Comparison of ENCODE assay signal across 1 cellular context in the genomic region with DNA sequence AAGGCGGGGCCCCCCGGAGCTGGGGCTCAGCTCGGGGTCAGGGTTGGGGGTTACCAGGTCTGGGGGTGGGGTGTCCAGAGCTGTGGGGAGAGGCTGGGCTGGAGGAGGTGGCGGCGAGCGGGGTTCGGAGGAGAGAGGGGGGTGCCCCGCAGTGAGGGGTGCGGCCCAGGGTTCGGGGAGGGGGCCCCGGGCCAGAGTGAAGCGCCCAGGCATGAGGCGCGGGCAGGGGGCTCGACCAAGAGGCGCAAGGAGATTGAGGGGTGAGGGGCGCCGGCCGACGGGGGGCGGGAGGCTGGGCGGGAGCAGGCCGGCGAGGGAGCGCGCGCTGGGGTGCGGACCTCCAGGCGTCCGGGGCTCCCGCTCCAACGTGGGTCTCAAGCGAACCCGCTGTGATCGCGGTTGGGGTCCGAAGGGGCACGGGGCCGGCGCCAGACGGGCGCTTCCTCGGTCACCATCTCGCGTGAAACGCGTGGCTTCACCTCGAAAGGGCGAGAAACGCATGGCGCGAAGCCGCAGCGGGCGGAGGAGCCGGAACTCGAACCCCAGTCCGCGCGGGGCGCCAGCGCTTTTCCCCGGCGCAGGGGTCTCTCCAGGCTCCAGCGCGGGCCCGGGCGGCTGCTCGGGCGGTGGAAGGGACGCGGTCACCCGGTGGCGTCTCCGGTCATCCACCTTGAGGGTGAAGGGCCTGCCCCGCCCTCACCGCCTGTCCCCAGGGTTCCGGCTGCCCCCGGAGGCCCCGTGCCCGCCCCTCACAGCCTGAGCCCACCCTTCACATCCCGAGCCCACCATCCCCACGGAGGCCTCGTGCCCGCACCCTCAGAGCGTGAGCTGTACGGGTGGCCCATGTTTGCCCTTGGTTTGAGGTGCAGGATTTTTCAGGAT.
TF ChIP-seq lines count a peak whose summit lies in the region.

No MANE protein-coding gene starts in this region.

TF ChIP-seq in HCT116, 20 proteins besides CTCF, POLR2A, EP300 and RAD21 (continued from another document):
- TF ChIP-seq, protein P1, sequence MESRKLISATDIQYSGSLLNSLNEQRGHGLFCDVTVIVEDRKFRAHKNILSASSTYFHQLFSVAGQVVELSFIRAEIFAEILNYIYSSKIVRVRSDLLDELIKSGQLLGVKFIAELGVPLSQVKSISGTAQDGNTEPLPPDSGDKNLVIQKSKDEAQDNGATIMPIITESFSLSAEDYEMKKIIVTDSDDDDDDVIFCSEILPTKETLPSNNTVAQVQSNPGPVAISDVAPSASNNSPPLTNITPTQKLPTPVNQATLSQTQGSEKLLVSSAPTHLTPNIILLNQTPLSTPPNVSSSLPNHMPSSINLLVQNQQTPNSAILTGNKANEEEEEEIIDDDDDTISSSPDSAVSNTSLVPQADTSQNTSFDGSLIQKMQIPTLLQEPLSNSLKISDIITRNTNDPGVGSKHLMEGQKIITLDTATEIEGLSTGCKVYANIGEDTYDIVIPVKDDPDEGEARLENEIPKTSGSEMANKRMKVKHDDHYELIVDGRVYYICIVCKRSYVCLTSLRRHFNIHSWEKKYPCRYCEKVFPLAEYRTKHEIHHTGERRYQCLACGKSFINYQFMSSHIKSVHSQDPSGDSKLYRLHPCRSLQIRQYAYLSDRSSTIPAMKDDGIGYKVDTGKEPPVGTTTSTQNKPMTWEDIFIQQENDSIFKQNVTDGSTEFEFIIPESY (IDR thresholded peaks at IDR 0.05; ENCODE audit: extremely low read depth, insufficient replicate concordance, low read length), result no peak
- peak; percentile 8; the same call in 1 of the 2 replicates for TF ChIP-seq POLR2AphosphoS5 (IDR thresholded peaks at IDR 0.05; ENCODE audit: low read depth, low read length)
